In the genomic region with DNA sequence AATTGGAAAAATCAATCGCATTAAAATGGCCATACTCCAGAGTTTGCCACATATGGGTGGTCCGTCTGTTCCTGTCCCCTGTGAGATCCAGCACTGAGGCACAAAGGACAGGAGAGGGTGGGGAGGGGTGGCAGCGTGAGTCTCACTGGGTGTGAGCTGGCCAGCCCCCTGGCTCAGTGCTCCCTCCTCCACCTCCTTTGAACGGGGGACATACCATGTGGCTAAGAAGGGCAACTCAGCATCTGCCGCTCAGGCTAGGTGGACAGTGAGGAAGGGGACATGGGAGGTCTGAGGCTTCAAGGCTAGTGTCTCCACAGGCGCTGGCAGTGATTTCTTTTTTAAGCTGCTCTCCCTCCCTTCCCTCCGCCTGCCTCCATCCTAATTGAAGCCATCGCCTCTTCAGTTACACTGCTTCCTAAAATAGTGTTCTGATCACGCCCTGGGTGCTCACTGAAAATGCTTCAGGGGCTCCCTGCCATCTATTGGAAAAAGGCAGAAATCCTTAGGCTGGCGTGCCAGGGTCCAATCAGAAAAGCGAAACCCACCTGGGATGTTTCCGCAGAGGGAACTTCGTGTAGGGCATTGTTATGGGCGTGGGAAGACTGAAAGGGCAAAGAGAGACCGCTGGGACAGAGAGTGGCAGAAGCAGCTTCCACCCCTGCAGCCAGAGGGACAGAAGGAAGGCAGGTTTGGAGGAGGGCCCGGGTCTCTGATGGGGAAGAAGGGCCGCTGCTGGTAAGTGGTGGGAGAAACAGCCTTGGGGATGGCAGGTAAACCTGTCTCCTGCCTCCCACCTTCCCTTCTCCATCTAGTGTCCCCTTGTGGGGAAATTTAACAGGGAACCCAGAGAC, we compare ENCODE assay signal across 8 cellular contexts.
A peak's percentile ranks its signal among the peaks of the same experiment; 100 is the strongest.
DNase-seq lines count a peak whose midpoint lies in the region; ATAC-seq, FAIRE-seq and TF ChIP-seq lines count a peak whose summit lies in the region.
"Not testable (repeated sequence)": the region's sequence is repeated elsewhere in the genome, so short reads cannot be mapped to it uniquely, and the experiment has no call there.

No MANE protein-coding gene starts in this region.

- H3K4me1 ChIP-seq in iPS-15b (ENCODE audit: control insufficient read depth, insufficient read depth, low read length): not testable (repeated sequence)

- peaks cover 28% of the 10 kb centered on the region for H3K4me1 Mint-ChIP-seq in nephron

- not testable (repeated sequence) for FAIRE-seq in H54 (lab: Jason Lieb, UNC)

- peak; percentile 53 for ATAC-seq in sciatic nerve

- H3K27ac Mint-ChIP-seq in nephron: peak overlapping the region in 2 of 3 experiments; percentile 49 to 73

- H3K9me3 ChIP-seq in iPS-15b (ENCODE audit: control insufficient read depth, insufficient read depth, low read length): not testable (repeated sequence)

- intact Hi-C loops in head of caudate nucleus (cut with DNase I); sciatic nerve (cut with DNase I): not testable (repeated sequence)

- H3K36me3 Mint-ChIP-seq in nephron (ENCODE audit: low read depth): not testable (repeated sequence)

- H3K9me3 Mint-ChIP-seq in nephron: not testable (repeated sequence)

- not testable (repeated sequence) for H3K9ac ChIP-seq in iPS-15b (ENCODE audit: low read depth, low read length)

- not testable (repeated sequence) for TF ChIP-seq CTCF in nephron (IDR thresholded peaks at IDR 0.05; ENCODE audit: unreplicated experiment in 3 of 3)

- H3K4me3 ChIP-seq in iPS-15b (ENCODE audit: low read depth, low read length): peak overlapping the region; percentile 22

- not testable (repeated sequence) for H3K27me3 Mint-ChIP-seq in nephron (ENCODE audit: low read depth)

- peak overlapping the region; percentile 52 to 75 (median 55) for H3K4me3 Mint-ChIP-seq in nephron

- not testable (repeated sequence) for TF ChIP-seq POLR2A in H54 (IDR thresholded peaks at IDR 0.05; ENCODE audit: low read depth, low read length)

- H3K27me3 ChIP-seq in iPS-15b (ENCODE audit: control insufficient read depth, insufficient read depth, low read length): not testable (repeated sequence)

- DNase-seq in AG20443 (ENCODE audit: low spot score) (peak; percentile 5), H54 (ENCODE audit: insufficient read length, low spot score) (peak; percentile 0), NCI-H2171 treated with DMSO at 0.1 percent for 48 hours (lab: John Stamatoyannopoulos, UW) (peak; percentile 34), cerebellar cortex (ENCODE audit: low spot score) (peak; percentile 39), head of caudate nucleus (peak in 22 of 42 donors; percentile 2 to 41 (median 18))
- not testable (repeated sequence) for DNase-seq in sciatic nerve (ENCODE audit: low spot score)

- H3K36me3 ChIP-seq in iPS-15b (ENCODE audit: control insufficient read depth, insufficient read depth, low read length): not testable (repeated sequence)
